In genomic region chrX:84046403-84046984, GRCh38 we compare ENCODE assay signal across 8 cellular contexts.
DNase-seq lines count a peak whose midpoint lies in the region; ATAC-seq, FAIRE-seq and TF ChIP-seq lines count a peak whose summit lies in the region.

No MANE protein-coding gene starts in this region.

- H3K27me3 ChIP-seq in GM12878 (replicated peaks in 1 of 2; ENCODE audit: control insufficient read depth in 2 of 2, insufficient read depth in 2 of 2, low read length in 1 of 2) (no peaks in the 10 kb centered on the region), right lobe of liver (no peaks in the 10 kb centered on the region)

- H3K36me3 ChIP-seq in GM12878 (ENCODE audit: control insufficient read depth in 2 of 2, insufficient read depth in 2 of 2, low read length in 1 of 2) (no peaks in the 10 kb centered on the region), right lobe of liver (no peaks in the 10 kb centered on the region)

- no peak for TF ChIP-seq POLR2A in GM12878 (IDR thresholded peaks at IDR 0.05; ENCODE audit: low read depth, low read length)
- TF ChIP-seq POLR2A in right lobe of liver (IDR thresholded peaks at IDR 0.05) = no peak

- ATAC-seq in GM18868 (IDR thresholded peaks at IDR 0.05; ENCODE audit: unreplicated experiment) = peak; percentile 97
- peak; percentile 82 for ATAC-seq in HG03025 (IDR thresholded peaks at IDR 0.05; ENCODE audit: low FRiP score, unreplicated experiment)
- ATAC-seq in GM12878 = peak; percentile 91
- ATAC-seq in right lobe of liver = peak; percentile 69 to 91 (median 89)

- no peak for TF ChIP-seq EP300 in GM12878 (IDR thresholded peaks at IDR 0.05; ENCODE audit: borderline replicate concordance in 1 of 2, control insufficient read depth in 1 of 2, low read depth in 2 of 2, low read length in 2 of 2)

- CTCF ChIA-PET in GM12878 (lab: Yijun Ruan, JAX) = interaction anchor here (0.7 to 2.1 kb wide), 13 partner anchors 8 to 1006 kb away, joined by 3 to 7 read pairs (median 4); no protein-coding TSS in a partner anchor

- no peaks in the 10 kb centered on the region for H3K4me1 ChIP-seq in GM12878 (ENCODE audit: control insufficient read depth, insufficient read depth, low read length)
- no peaks in the 10 kb centered on the region for H3K4me1 ChIP-seq in right lobe of liver

- SMC1A ChIA-PET in GM12878 (lab: Charles Lee; ENCODE audit: uncharacterized antibody, unreplicated experiment) = interaction anchor here (1.2 kb wide), 1 partner anchor 9 kb away, joined by 3 read pairs; no protein-coding TSS in a partner anchor

- WGBS in GM12878 (ENCODE audit: insufficient coverage, insufficient replicate concordance, low lambda C conversion rate, missing lambda C conversion rate) = 31% methylated on average over 7 of the region's 7 CpGs
- 28% methylated on average over 7 of the region's 7 CpGs for WGBS in right lobe of liver (ENCODE audit: insufficient coverage, low coverage, low lambda C conversion rate, missing lambda C conversion rate)

- peak; percentile 73 for TF ChIP-seq RAD21 in GM12878 (IDR thresholded peaks at IDR 0.05; ENCODE audit: insufficient read depth, low read depth, low read length)

- FAIRE-seq in GM12878 (lab: Jason Lieb, UNC) = peak; percentile 92

- RAD21 ChIA-PET in GM12878 (lab: Charles Lee; ENCODE audit: unreplicated experiment) = no interaction called here

- peak; percentile 43 for DNase-seq in D341Med (ENCODE audit: low spot score)
- DNase-seq in NCI-H2196 (lab: John Stamatoyannopoulos, UW; ENCODE audit: unreplicated experiment) = peak; percentile 16
- DNase-seq in GM12878 (ENCODE audit: low read depth, low spot score) = no peak
- no peak for DNase-seq in right lobe of liver
- no peak for DNase-seq in NCI-H774 (lab: John Stamatoyannopoulos, UW)
- DNase-seq in dedifferentiated amniotic fluid mesenchymal stem cell (ENCODE audit: extremely low spot score) = no peak

- no peaks in the 10 kb centered on the region for H3K9me3 ChIP-seq in GM12878 (replicated peaks; ENCODE audit: control insufficient read depth, insufficient read depth, low read length)
- no peaks in the 10 kb centered on the region for H3K9me3 ChIP-seq in right lobe of liver

- TF ChIP-seq CTCF in GM12878 (IDR thresholded peaks at IDR 0.05 in 2 of 3, conservative IDR thresholded peaks at IDR 0.05 in 1 of 3; ENCODE audit: control insufficient read depth in 2 of 3, extremely low read depth in 1 of 3, insufficient read depth in 1 of 3, low read depth in 3 of 3, low read length in 3 of 3) = peak; percentile 67 to 82 (median 74)
- TF ChIP-seq CTCF in right lobe of liver (IDR thresholded peaks at IDR 0.05) = peak; percentile 58 to 86 (median 86)

- POLR2A ChIA-PET in GM12878 (lab: Charles Lee) = no interaction called here

- H3K79me2 ChIP-seq in GM12878 (ENCODE audit: control insufficient read depth, insufficient read depth, low read length) = no peaks in the 10 kb centered on the region

- no peak overlapping the region for H3K27ac ChIP-seq in GM12878 (ENCODE audit: control insufficient read depth, insufficient read depth)
- no peak overlapping the region for H3K27ac ChIP-seq in right lobe of liver

- in situ Hi-C loops in GM12878 (cut with MboI) = no loop called here

- no TSS peak for BruUV-seq in GM12878 (replicated peaks; lab: Mats Ljungman, UMichigan)

- no peaks in the 10 kb centered on the region for H4K20me1 ChIP-seq in GM12878 (ENCODE audit: control insufficient read depth, insufficient read depth)

- H2AFZ ChIP-seq in GM12878 (ENCODE audit: control insufficient read depth, low read depth, low read length) = no peak overlapping the region

- no peak overlapping the region for H3K9ac ChIP-seq in GM12878 (ENCODE audit: control insufficient read depth, insufficient read depth, low read length)

- no peak overlapping the region for H3K4me2 ChIP-seq in GM12878 (ENCODE audit: control insufficient read depth, insufficient read depth)

- intact Hi-C loops in GM12878 (cut with micrococcal nuclease; ENCODE audit: unreplicated experiment) (loop anchor here (5.0 kb wide), 1 partner anchor 1006 kb away; no protein-coding TSS in a partner anchor), right lobe of liver (cut with DNase I) (no loop called here)

- H3K4me3 ChIP-seq in GM12878 = no peak overlapping the region
- H3K4me3 ChIP-seq in right lobe of liver = no peak overlapping the region

TF ChIP-seq in GM12878, 131 proteins besides CTCF, POLR2A, EP300 and RAD21:
- TF ChIP-seq SMC3 (IDR thresholded peaks at IDR 0.05; ENCODE audit: borderline replicate concordance, low read length) = peak; percentile 46; the same call in 1 of the 2 replicates
- peak; percentile 66 for TF ChIP-seq TCF7 (IDR thresholded peaks at IDR 0.05; ENCODE audit: borderline replicate concordance)
- no peak for TF ChIP-seq PAX5 (IDR thresholded peaks at IDR 0.05; ENCODE audit: borderline replicate concordance, low read depth, low read length)
- TF ChIP-seq NFXL1 (IDR thresholded peaks at IDR 0.05; ENCODE audit: borderline replicate concordance) = no peak
- TF ChIP-seq HSF1 (IDR thresholded peaks at IDR 0.05; ENCODE audit: low read depth, low read length) = no peak
- TF ChIP-seq WRNIP1 (IDR thresholded peaks at IDR 0.05; ENCODE audit: borderline replicate concordance, low read depth, low read length) = 0 out of 2 replicates have a peak, but pooled peaks have one; percentile 39

Comparison
In these comparisons a context has a peak if more than half of its experiments do, and no peak if none do; other contexts are left out.
1. DNase-seq: peak in D341Med (single experiment) and NCI-H2196 (single experiment); none in GM12878 (single experiment), right lobe of liver (0 of 3), NCI-H774 (single experiment) and dedifferentiated amniotic fluid mesenchymal stem cell (single experiment).
2. Peak in every context shown above with its lines, with median percentiles within 50 percentile points of each other: ATAC-seq.